8 cellular contexts compared by ENCODE assay signal in genomic region chr2:1750935-1751767, GRCh38. TPM values are rescaled to one million over a fixed set of nuclear protein-coding genes. Genes with fewer than 3 reads are reported as not detected.
DNase-seq lines count a peak whose midpoint lies in the region; ATAC-seq and TF ChIP-seq lines count a peak whose summit lies in the region.

No MANE protein-coding gene starts in this region.

- DNase-seq in DMS79 treated with DMSO at 0.1 percent for 48 hours (lab: John Stamatoyannopoulos, UW) (peak; percentile 75), NCI-H226 (peak; percentile 62), esophagus squamous epithelium (lab: John Stamatoyannopoulos, UW) (no peak), tibial artery (peak; percentile 76 to 87)
- peak; percentile 54 for DNase-seq in activated CD8-positive, alpha-beta T cell treated with anti-CD3 and anti-CD28 coated beads, Interleukin-2, amount 10 ng/mL, durations not matched to agents 7 days and 5 days
- no peak for DNase-seq in activated CD4-positive, CD25-positive, alpha-beta regulatory T cell (lab: John Stamatoyannopoulos, UW)

- no peak overlapping the region for H3K4me3 ChIP-seq in esophagus squamous epithelium
- no peak overlapping the region for H3K4me3 ChIP-seq in tibial artery

- peak; percentile 75 for ATAC-seq in HG02588 (IDR thresholded peaks at IDR 0.05; ENCODE audit: unreplicated experiment)
- ATAC-seq in activated CD8-positive, alpha-beta T cell treated with anti-CD3 and anti-CD28 coated beads, Interleukin-2, amount 10 ng/mL, durations not matched to agents 7 days and 5 days, result peak; percentile 65

- peaks cover 8% of the 10 kb centered on the region for H3K27me3 Mint-ChIP-seq in activated CD8-positive, alpha-beta T cell treated with anti-CD3 and anti-CD28 coated beads, Interleukin-2, amount 10 ng/mL, durations not matched to agents 7 days and 5 days (ENCODE audit: low read depth)
- H3K27me3 Mint-ChIP-seq in nephron (ENCODE audit: low read depth), result peaks cover 38% of the 10 kb centered on the region

- H3K27ac ChIP-seq in esophagus squamous epithelium, result no peak overlapping the region
- H3K27ac ChIP-seq in tibial artery, result peak overlapping the region in 1 of 2 donors; percentile 42

- POLR2A ChIA-PET in activated CD8-positive, alpha-beta T cell treated with anti-CD3 and anti-CD28 coated beads, Interleukin-2, amount 10 ng/mL, durations not matched to agents 7 days and 5 days (lab: Charles Lee), result no interaction called here

- H3K36me3 ChIP-seq in esophagus squamous epithelium (no peaks in the 10 kb centered on the region), tibial artery (no peaks in the 10 kb centered on the region)

- CTCF ChIA-PET in activated CD8-positive, alpha-beta T cell treated with anti-CD3 and anti-CD28 coated beads, Interleukin-2, amount 10 ng/mL, durations not matched to agents 7 days and 5 days (lab: Charles Lee), result interaction anchor here (0.6 to 1.7 kb wide), 8 partner anchors 10 to 26 kb away, joined by 3 to 5 read pairs (median 4); no protein-coding TSS in a partner anchor

- H3K9me3 ChIP-seq in esophagus squamous epithelium, result no peaks in the 10 kb centered on the region
- no peaks in the 10 kb centered on the region for H3K9me3 ChIP-seq in tibial artery

- H3K36me3 Mint-ChIP-seq in activated CD8-positive, alpha-beta T cell treated with anti-CD3 and anti-CD28 coated beads, Interleukin-2, amount 10 ng/mL, durations not matched to agents 7 days and 5 days (ENCODE audit: low read depth), result peaks cover 4% of the 10 kb centered on the region
- H3K36me3 Mint-ChIP-seq in nephron (ENCODE audit: low read depth), result peaks cover 5% of the 10 kb centered on the region

- H3K4me1 Mint-ChIP-seq in activated CD8-positive, alpha-beta T cell treated with anti-CD3 and anti-CD28 coated beads, Interleukin-2, amount 10 ng/mL, durations not matched to agents 7 days and 5 days (ENCODE audit: low read depth), result no peaks in the 10 kb centered on the region
- peaks cover 21% of the 10 kb centered on the region for H3K4me1 Mint-ChIP-seq in nephron

- peaks cover 4% of the 10 kb centered on the region for H3K9me3 Mint-ChIP-seq in activated CD8-positive, alpha-beta T cell treated with anti-CD3 and anti-CD28 coated beads, Interleukin-2, amount 10 ng/mL, durations not matched to agents 7 days and 5 days (ENCODE audit: insufficient read depth)
- H3K9me3 Mint-ChIP-seq in nephron, result peaks cover 13% of the 10 kb centered on the region

- WGBS in esophagus squamous epithelium, 2 donors, result 22 to 23% methylated on average over 15 to 16 of the region's 24 CpGs

- no peak overlapping the region for H3K27ac Mint-ChIP-seq in activated CD8-positive, alpha-beta T cell treated with anti-CD3 and anti-CD28 coated beads, Interleukin-2, amount 10 ng/mL, durations not matched to agents 7 days and 5 days
- H3K27ac Mint-ChIP-seq in nephron, result peak overlapping the region; percentile 23 to 34 (median 23)

- H3K4me1 ChIP-seq in esophagus squamous epithelium (no peaks in the 10 kb centered on the region), tibial artery (peaks cover 0 to 8% (median 6%) of the 10 kb centered on the region in 4 donors)

- H3K4me3 Mint-ChIP-seq in activated CD8-positive, alpha-beta T cell treated with anti-CD3 and anti-CD28 coated beads, Interleukin-2, amount 10 ng/mL, durations not matched to agents 7 days and 5 days, result no peak overlapping the region
- peak overlapping the region in 1 of 3 experiments; percentile 20 for H3K4me3 Mint-ChIP-seq in nephron

- intact Hi-C loops in esophagus squamous epithelium (cut with DNase I), result no loop called here
- intact Hi-C loops in tibial artery (cut with DNase I; ENCODE audit: low total_unique reads), result no loop called here

- no peak for TF ChIP-seq POLR2A in esophagus squamous epithelium (IDR thresholded peaks at IDR 0.05)

- TF ChIP-seq CTCF in esophagus squamous epithelium (IDR thresholded peaks at IDR 0.05), result peak; percentile 21 to 82 (median 64)
- TF ChIP-seq CTCF in nephron (IDR thresholded peaks at IDR 0.05; ENCODE audit: unreplicated experiment in 3 of 3), result peak; percentile 72 to 82 (median 80)
- peak; percentile 80 to 90 for TF ChIP-seq CTCF in tibial artery (IDR thresholded peaks at IDR 0.05)

- H3K27me3 ChIP-seq in esophagus squamous epithelium, result peaks cover 0 to 55% (median 0%) of the 10 kb centered on the region in 4 donors
- peaks cover 0 to 31% of the 10 kb centered on the region in 2 donors for H3K27me3 ChIP-seq in tibial artery

RNA-seq across cellular contexts. Expression of gene PXDN, which starts 6.8 kb away (rescaled TPM):
- under 1 TPM; 0.26 to 0.92 TPM for total RNA-seq in activated CD8-positive, alpha-beta T cell treated with anti-CD3 and anti-CD28 coated beads, Interleukin-2, amount 10 ng/mL, durations not matched to agents 7 days and 5 days
- total RNA-seq in esophagus squamous epithelium, result 10 to 100 TPM in 1 of 4 donors, 1 to 10 TPM in 2, under 1 TPM in 1; 0.72 to 10.9 (median 5.9) TPM

Comparison
In these comparisons a context has a peak if more than half of its experiments do, and no peak if none do; other contexts are left out.
1. DNase-seq: peak in DMS79 treated with DMSO at 0.1 percent for 48 hours (single experiment), NCI-H226 (single experiment), activated CD8-positive, alpha-beta T cell treated with anti-CD3 and anti-CD28 coated beads, Interleukin-2, amount 10 ng/mL, durations not matched to agents 7 days and 5 days (single experiment) and tibial artery (2 of 2); none in esophagus squamous epithelium (single experiment) and activated CD4-positive, CD25-positive, alpha-beta regulatory T cell (0 of 4).
2. Peak in every context shown above with its lines, with median percentiles within 50 percentile points of each other: CTCF ChIP-seq.